In genomic region chr2:160372585-160372984, GRCh38 we compare ENCODE assay signal across 13 cellular contexts.
DNase-seq lines count a peak whose midpoint lies in the region; ATAC-seq, FAIRE-seq and TF ChIP-seq lines count a peak whose summit lies in the region.
"Had no signal": no experiment of that assay in that cellular context is flagged by ENCODE, and none has a peak within 500 bp of the region (broad histone marks: within the 10 kb centered on the region; RNA-seq: fewer than 3 reads in every experiment).

No MANE protein-coding gene starts in this region.

- CTCF ChIA-PET in A549 (lab: Yijun Ruan, JAX): interaction anchor here (1.2 to 2.3 kb wide), 2 partner anchors 13 to 102 kb away, joined by 3 to 7 read pairs; no protein-coding TSS in a partner anchor

- H3K27me3 Mint-ChIP-seq in natural killer cell treated with Interleukin-12 subunit alpha and Interleukin-12 subunit beta and Interleukin-15 and Interleukin-18, amount 100 ng/mL, for 72 hours: no peaks in the 10 kb centered on the region
- H3K27me3 Mint-ChIP-seq: B cell had no signal

- peaks cover 6% of the 10 kb centered on the region for H3K36me3 Mint-ChIP-seq in natural killer cell treated with Interleukin-12 subunit alpha and Interleukin-12 subunit beta and Interleukin-15 and Interleukin-18, amount 100 ng/mL, for 72 hours

- DNase-seq in A549 (ENCODE audit: low read depth in 1 of 2, low spot score in 1 of 2) (no peak), M059J (ENCODE audit: low read depth) (peak; percentile 61), esophagus muscularis mucosa (ENCODE audit: extremely low spot score) (no peak), DMS153 treated with DMSO at 0.1 percent for 48 hours (lab: John Stamatoyannopoulos, UW; ENCODE audit: unreplicated experiment) (no peak), NCI-H82 treated with DMSO at 0.1 percent for 48 hours (lab: John Stamatoyannopoulos, UW; ENCODE audit: unreplicated experiment) (no peak), WERI-Rb-1 (no peak)
- DNase-seq in natural killer cell treated with Interleukin-12 subunit alpha and Interleukin-12 subunit beta and Interleukin-15 and Interleukin-18, amount 100 ng/mL, for 72 hours (ENCODE audit: low spot score): no peak
- DNase-seq: activated CD4-positive, CD25-positive, alpha-beta regulatory T cell treated with anti-CD3 and anti-CD28 coated beads, Interleukin-2, amount 50 U/mL, for 72 hours; foreskin keratinocyte; mucosa of descending colon; Peyer's patch had no signal

- no peaks in the 10 kb centered on the region for H3K27me3 ChIP-seq in esophagus muscularis mucosa
- no peaks in the 10 kb centered on the region for H3K27me3 ChIP-seq in WERI-Rb-1 (ENCODE audit: insufficient read depth, low read depth, severe bottlenecking)
- H3K27me3 ChIP-seq: foreskin keratinocyte, Peyer's patch had no signal

- ATAC-seq in A549: no peak
- no peak for ATAC-seq in natural killer cell treated with Interleukin-12 subunit alpha and Interleukin-12 subunit beta and Interleukin-15 and Interleukin-18, amount 100 ng/mL, for 72 hours
- ATAC-seq in HG02798 (IDR thresholded peaks at IDR 0.05; ENCODE audit: poor library complexity, unreplicated experiment): no peak
- ATAC-seq: foreskin keratinocyte, mucosa of descending colon had no signal

- peaks cover 77 to 86% of the 10 kb centered on the region in 2 donors for H3K4me1 Mint-ChIP-seq in natural killer cell treated with Interleukin-12 subunit alpha and Interleukin-12 subunit beta and Interleukin-15 and Interleukin-18, amount 100 ng/mL, for 72 hours (ENCODE audit: low read depth in 2 of 2)

- no peak overlapping the region for H3K4me3 ChIP-seq in A549
- no peak overlapping the region for H3K4me3 ChIP-seq in esophagus muscularis mucosa
- no peak overlapping the region for H3K4me3 ChIP-seq in WERI-Rb-1 (ENCODE audit: low read depth, low read length)
- H3K4me3 ChIP-seq: mucosa of descending colon, Peyer's patch had no signal

- POLR2A ChIA-PET in A549 (lab: Yijun Ruan, JAX): interaction anchor here (0.6 to 0.7 kb wide), 2 partner anchors 15 to 1116 kb away, joined by 3 to 6 read pairs; no protein-coding TSS in a partner anchor

- intact Hi-C loops in esophagus muscularis mucosa (cut with DNase I): no loop called here

- no peaks in the 10 kb centered on the region for H3K9me3 ChIP-seq in A549
- H3K9me3 ChIP-seq in esophagus muscularis mucosa: no peaks in the 10 kb centered on the region
- no peaks in the 10 kb centered on the region for H3K9me3 ChIP-seq in WERI-Rb-1 (ENCODE audit: severe bottlenecking)
- H3K9me3 ChIP-seq: mucosa of descending colon, Peyer's patch had no signal

- peak overlapping the region; percentile 79 to 91 for H3K27ac Mint-ChIP-seq in natural killer cell treated with Interleukin-12 subunit alpha and Interleukin-12 subunit beta and Interleukin-15 and Interleukin-18, amount 100 ng/mL, for 72 hours
- H3K27ac Mint-ChIP-seq: B cell had no signal

- FAIRE-seq in A549 (lab: Jason Lieb, UNC): no peak

- peak overlapping the region; percentile 50 for H3K4me2 ChIP-seq in A549

- no peak for TF ChIP-seq RAD21 in A549 (conservative IDR thresholded peaks at IDR 0.05 in 1 of 2, IDR thresholded peaks at IDR 0.05 in 1 of 2)

- peaks cover 100% of the 10 kb centered on the region for H3K4me1 ChIP-seq in A549
- peaks cover 98 to 100% (median 99%) of the 10 kb centered on the region in 4 donors for H3K4me1 ChIP-seq in esophagus muscularis mucosa

- H3K4me3 Mint-ChIP-seq in natural killer cell treated with Interleukin-12 subunit alpha and Interleukin-12 subunit beta and Interleukin-15 and Interleukin-18, amount 100 ng/mL, for 72 hours: peak overlapping the region; percentile 55
- H3K4me3 Mint-ChIP-seq: B cell had no signal

- no peak for TF ChIP-seq POLR2A in A549 (IDR thresholded peaks at IDR 0.05; ENCODE audit: low read length)
- no peak for TF ChIP-seq POLR2A in esophagus muscularis mucosa (IDR thresholded peaks at IDR 0.05; ENCODE audit: low read depth)

- no peaks in the 10 kb centered on the region for H3K36me3 ChIP-seq in esophagus muscularis mucosa
- no peaks in the 10 kb centered on the region for H3K36me3 ChIP-seq in WERI-Rb-1
- H3K36me3 ChIP-seq: Peyer's patch had no signal

- TF ChIP-seq EP300 in A549 (IDR thresholded peaks at IDR 0.05) (no peak), esophagus muscularis mucosa (IDR thresholded peaks at IDR 0.05) (no peak)

- H3K27ac ChIP-seq in A549 (peak overlapping the region; percentile 39 to 74; a peak in 5 of 6 replicates), esophagus muscularis mucosa (replicated peaks in 1 of 4) (peak overlapping the region in 3 of 4 donors; percentile 28 to 52 (median 39)), WERI-Rb-1 (no peak overlapping the region)
- H3K27ac ChIP-seq: foreskin keratinocyte had no signal

- TF ChIP-seq CTCF in A549 (IDR thresholded peaks at IDR 0.05) (no peak), esophagus muscularis mucosa (IDR thresholded peaks at IDR 0.05) (no peak), WERI-Rb-1 (IDR thresholded peaks at IDR 0.05; ENCODE audit: low read depth, low read length) (no peak)

- H3K9me3 Mint-ChIP-seq in natural killer cell treated with Interleukin-12 subunit alpha and Interleukin-12 subunit beta and Interleukin-15 and Interleukin-18, amount 100 ng/mL, for 72 hours: no peaks in the 10 kb centered on the region

TF ChIP-seq in A549, 52 proteins besides CTCF, POLR2A, EP300 and RAD21:
- no peak for TF ChIP-seq CHD4 (IDR thresholded peaks at IDR 0.05; ENCODE audit: borderline replicate concordance)
- TF ChIP-seq ZSCAN20 (CRISPR knock-in tag; IDR thresholded peaks at IDR 0.05): no peak
- no peak for TF ChIP-seq ESRRA (IDR thresholded peaks at IDR 0.05; ENCODE audit: borderline replicate concordance, low read length)
- no peak for TF ChIP-seq ZNF302 (CRISPR knock-in tag; IDR thresholded peaks at IDR 0.05)
- TF ChIP-seq, protein P1, sequence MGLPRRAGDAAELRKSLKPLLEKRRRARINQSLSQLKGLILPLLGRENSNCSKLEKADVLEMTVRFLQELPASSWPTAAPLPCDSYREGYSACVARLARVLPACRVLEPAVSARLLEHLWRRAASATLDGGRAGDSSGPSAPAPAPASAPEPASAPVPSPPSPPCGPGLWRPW (IDR thresholded peaks at IDR 0.05): no peak
- TF ChIP-seq CEBPB (IDR thresholded peaks at IDR 0.05): no peak
- TF ChIP-seq NPAS2 (CRISPR knock-in tag; IDR thresholded peaks at IDR 0.05; ENCODE audit: borderline replicate concordance): no peak
- no peak for TF ChIP-seq EHF (CRISPR knock-in tag; IDR thresholded peaks at IDR 0.05)
